1 cellular context compared by ENCODE assay signal in the genomic region with DNA sequence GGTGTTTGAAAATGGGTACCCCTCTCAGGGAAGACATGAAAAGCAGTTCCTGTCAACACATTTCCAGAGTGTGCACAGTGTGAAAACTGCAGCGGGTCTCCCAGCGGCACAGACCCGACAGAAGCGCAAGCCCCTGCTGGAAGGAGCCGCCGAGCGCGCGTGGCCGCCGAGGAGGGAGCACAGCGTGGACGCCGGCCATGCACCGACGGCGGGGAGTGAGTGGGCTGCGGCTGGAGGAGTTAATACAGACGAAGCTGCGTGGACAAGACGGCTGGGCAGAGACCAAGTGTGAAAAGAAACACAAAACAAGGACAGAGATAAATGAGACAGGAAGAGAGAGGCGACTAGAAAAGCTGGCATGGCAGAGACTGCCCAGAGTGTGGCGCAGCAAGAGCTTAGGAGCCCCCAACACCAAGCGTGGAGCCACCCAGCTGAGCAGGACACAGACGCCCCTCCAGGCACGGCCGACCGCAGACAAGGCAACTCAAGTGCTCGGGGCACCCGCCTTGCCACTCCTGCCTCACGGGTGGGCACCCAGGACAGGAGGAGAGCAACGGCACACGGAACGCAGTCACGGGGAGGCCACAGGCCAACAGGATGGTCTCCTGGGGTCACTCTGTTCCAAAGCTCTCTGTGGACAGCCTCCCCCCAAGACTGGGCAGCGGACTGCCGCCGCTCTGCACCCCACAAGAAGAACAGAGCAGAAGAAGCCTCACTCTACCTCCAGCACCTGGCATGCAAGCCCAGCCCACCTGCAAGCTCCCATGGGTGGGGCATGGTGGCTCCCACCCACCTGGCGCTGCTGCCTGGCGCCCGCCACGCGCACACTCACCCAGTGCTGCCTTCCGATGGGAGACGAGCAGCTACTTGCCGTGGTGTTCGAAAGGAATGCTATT.
TF ChIP-seq lines count a peak whose summit lies in the region.

No MANE protein-coding gene starts in this region.

TF ChIP-seq in HepG2, 621 proteins besides CTCF, POLR2A, EP300 and RAD21 (continues in another document):
- TF ChIP-seq ZNF724P (CRISPR knock-in tag; IDR thresholded peaks at IDR 0.05; ENCODE audit: borderline replicate concordance) (0 out of 2 replicates have a peak, but pooled peaks have one; percentile 27), KIAA2018 (CRISPR knock-in tag; IDR thresholded peaks at IDR 0.05; ENCODE audit: borderline replicate concordance) (no peak), ATF7-NPFF (CRISPR knock-in tag; IDR thresholded peaks at IDR 0.05; ENCODE audit: low read depth) (peak; percentile 37; the same call in 1 of the 2 replicates), SSRP1 (CRISPR knock-in tag; IDR thresholded peaks at IDR 0.05) (peak; percentile 59; the same call in 1 of the 2 replicates), IRF2 (CRISPR knock-in tag; IDR thresholded peaks at IDR 0.05) (0 out of 2 replicates have a peak, but pooled peaks have one; percentile 30), ZNF451 (CRISPR knock-in tag; IDR thresholded peaks at IDR 0.05) (no peak), ZBTB25 (CRISPR knock-in tag; IDR thresholded peaks at IDR 0.05) (no peak), KLF12 (CRISPR knock-in tag; IDR thresholded peaks at IDR 0.05; ENCODE audit: borderline replicate concordance) (no peak), HNRNPH1 (optimal IDR thresholded peaks at IDR 0.05; ENCODE audit: low read depth, low read length) (no peak), AKNA (CRISPR knock-in tag; IDR thresholded peaks at IDR 0.05; ENCODE audit: borderline replicate concordance) (no peak), ZNF768 (CRISPR knock-in tag; IDR thresholded peaks at IDR 0.05) (no peak; the same call in 1 of the 2 replicates), ZSCAN21 (CRISPR knock-in tag; IDR thresholded peaks at IDR 0.05; ENCODE audit: borderline replicate concordance) (no peak), RBFOX2 (IDR thresholded peaks at IDR 0.05; ENCODE audit: low read depth, low read length) (peak; percentile 74), PHF8 (CRISPR knock-in tag; IDR thresholded peaks at IDR 0.05) (no peak), SNAPC2 (CRISPR knock-in tag; IDR thresholded peaks at IDR 0.05) (0 out of 2 replicates have a peak, but pooled peaks have one; percentile 37), RBM22 (optimal IDR thresholded peaks at IDR 0.05; ENCODE audit: low read length) (peak; percentile 30), ZBTB33 (CRISPR knock-in tag; IDR thresholded peaks at IDR 0.05) (peak; percentile 78; the same call in 1 of the 2 replicates), CSRNP1 (CRISPR knock-in tag; IDR thresholded peaks at IDR 0.05) (peak; percentile 57; the same call in 1 of the 2 replicates), HNRNPL (IDR thresholded peaks at IDR 0.05; ENCODE audit: low read depth, low read length) (peak; percentile 64; the same call in 1 of the 2 replicates), ZNF296 (CRISPR knock-in tag; conservative IDR thresholded peaks at IDR 0.05) (no peak), HDAC1 (CRISPR knock-in tag; IDR thresholded peaks at IDR 0.05) (no peak), PAF1 (CRISPR knock-in tag; IDR thresholded peaks at IDR 0.05) (0 out of 2 replicates have a peak, but pooled peaks have one; percentile 28), BORCS8-MEF2B (CRISPR knock-in tag; IDR thresholded peaks at IDR 0.05) (peak; percentile 36; the same call in 1 of the 2 replicates), CHCHD3 (CRISPR knock-in tag; IDR thresholded peaks at IDR 0.05) (0 out of 2 replicates have a peak, but pooled peaks have one; percentile 12), JUND (CRISPR knock-in tag; IDR thresholded peaks at IDR 0.05) (0 out of 2 replicates have a peak, but pooled peaks have one; percentile 4)
- TF ChIP-seq, protein P1, sequence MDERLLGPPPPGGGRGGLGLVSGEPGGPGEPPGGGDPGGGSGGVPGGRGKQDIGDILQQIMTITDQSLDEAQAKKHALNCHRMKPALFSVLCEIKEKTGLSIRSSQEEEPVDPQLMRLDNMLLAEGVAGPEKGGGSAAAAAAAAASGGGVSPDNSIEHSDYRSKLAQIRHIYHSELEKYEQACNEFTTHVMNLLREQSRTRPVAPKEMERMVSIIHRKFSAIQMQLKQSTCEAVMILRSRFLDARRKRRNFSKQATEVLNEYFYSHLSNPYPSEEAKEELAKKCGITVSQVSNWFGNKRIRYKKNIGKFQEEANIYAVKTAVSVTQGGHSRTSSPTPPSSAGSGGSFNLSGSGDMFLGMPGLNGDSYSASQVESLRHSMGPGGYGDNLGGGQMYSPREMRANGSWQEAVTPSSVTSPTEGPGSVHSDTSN (CRISPR knock-in tag; IDR thresholded peaks at IDR 0.05) = no peak
- TF ChIP-seq, protein P2, sequence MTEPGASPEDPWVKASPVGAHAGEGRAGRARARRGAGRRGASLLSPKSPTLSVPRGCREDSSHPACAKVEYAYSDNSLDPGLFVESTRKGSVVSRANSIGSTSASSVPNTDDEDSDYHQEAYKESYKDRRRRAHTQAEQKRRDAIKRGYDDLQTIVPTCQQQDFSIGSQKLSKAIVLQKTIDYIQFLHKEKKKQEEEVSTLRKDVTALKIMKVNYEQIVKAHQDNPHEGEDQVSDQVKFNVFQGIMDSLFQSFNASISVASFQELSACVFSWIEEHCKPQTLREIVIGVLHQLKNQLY (CRISPR knock-in tag; IDR thresholded peaks at IDR 0.05) = no peak
- TF ChIP-seq, protein P3, sequence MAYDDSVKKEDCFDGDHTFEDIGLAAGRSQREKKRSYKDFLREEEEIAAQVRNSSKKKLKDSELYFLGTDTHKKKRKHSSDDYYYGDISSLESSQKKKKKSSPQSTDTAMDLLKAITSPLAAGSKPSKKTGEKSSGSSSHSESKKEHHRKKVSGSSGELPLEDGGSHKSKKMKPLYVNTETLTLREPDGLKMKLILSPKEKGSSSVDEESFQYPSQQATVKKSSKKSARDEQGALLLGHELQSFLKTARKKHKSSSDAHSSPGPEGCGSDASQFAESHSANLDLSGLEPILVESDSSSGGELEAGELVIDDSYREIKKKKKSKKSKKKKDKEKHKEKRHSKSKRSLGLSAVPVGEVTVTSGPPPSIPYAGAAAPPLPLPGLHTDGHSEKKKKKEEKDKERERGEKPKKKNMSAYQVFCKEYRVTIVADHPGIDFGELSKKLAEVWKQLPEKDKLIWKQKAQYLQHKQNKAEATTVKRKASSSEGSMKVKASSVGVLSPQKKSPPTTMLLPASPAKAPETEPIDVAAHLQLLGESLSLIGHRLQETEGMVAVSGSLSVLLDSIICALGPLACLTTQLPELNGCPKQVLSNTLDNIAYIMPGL (CRISPR knock-in tag; IDR thresholded peaks at IDR 0.05; ENCODE audit: borderline replicate concordance in 1 of 2, low read depth in 1 of 2) = no peak
